Comparison of ENCODE assay signal across 22 cellular contexts in genomic region chr7:41478187-41478586, GRCh38.
DNase-seq lines count a peak whose midpoint lies in the region; ATAC-seq and TF ChIP-seq lines count a peak whose summit lies in the region.
"Had no signal": no experiment of that assay in that cellular context is flagged by ENCODE, and none has a peak within 500 bp of the region (broad histone marks: within the 10 kb centered on the region; RNA-seq: fewer than 3 reads in every experiment).

No MANE protein-coding gene starts in this region.

- H3K4me3 ChIP-seq in neutrophil (ENCODE audit: low read depth in 1 of 2, low read length in 1 of 2) = peak overlapping the region in 1 of 2 experiments; percentile 6
- H3K4me3 ChIP-seq: GM23338, heart left ventricle, PC-9, right atrium auricular region, suprapubic skin, vagina had no signal

- H3K4me1 ChIP-seq in neutrophil (ENCODE audit: control insufficient read depth in 1 of 2, insufficient read depth in 1 of 2, low read depth in 1 of 2, low read length in 1 of 2) = peaks cover 36 to 43% of the 10 kb centered on the region in 2 experiments
- H3K4me1 ChIP-seq: suprapubic skin, vagina had no signal

- peak overlapping the region; percentile 75 for H3K27ac ChIP-seq in neutrophil
- H3K27ac ChIP-seq: PC-9, suprapubic skin, vagina had no signal

- H3K9me3 ChIP-seq in neutrophil = no peaks in the 10 kb centered on the region

- DNase-seq in SIG-M5 treated with dmso at 0.1 percent for 504 hours (lab: John Stamatoyannopoulos, UW; ENCODE audit: unreplicated experiment) (peak; percentile 9), SIG-M5 (lab: John Stamatoyannopoulos, UW) (no peak), amniotic epithelial cell (ENCODE audit: low read depth) (peak; percentile 17), AML-193 (lab: John Stamatoyannopoulos, UW) (no peak), erythroblast (lab: John Stamatoyannopoulos, UW) (no peak), Ammon's horn (ENCODE audit: low spot score) (no peak)
- DNase-seq: activated effector memory CD4-positive, alpha-beta T cell treated with Interleukin-2 at 50 U/mL for 16 hours; CD4-positive, alpha-beta memory T cell; cerebellar nuclear complex; DMS153; effector memory CD4-positive, alpha-beta T cell; heart left ventricle; NCI-H1436; NCI-H2171; PC-9; T1000 had no signal

- no peak for TF ChIP-seq POLR2A in erythroblast (IDR thresholded peaks at IDR 0.05; ENCODE audit: low read length)

- no peaks in the 10 kb centered on the region for H3K27me3 ChIP-seq in neutrophil
- H3K27me3 ChIP-seq: heart left ventricle, right atrium auricular region, suprapubic skin, vagina had no signal

- ATAC-seq in HG03520 (IDR thresholded peaks at IDR 0.05; ENCODE audit: unreplicated experiment) = peak; percentile 39
- ATAC-seq: GM23338, heart left ventricle had no signal

- no peaks in the 10 kb centered on the region for H3K36me3 ChIP-seq in neutrophil
- H3K36me3 ChIP-seq: heart left ventricle, right atrium auricular region, suprapubic skin, vagina had no signal

- TF ChIP-seq CTCF in neutrophil (IDR thresholded peaks at IDR 0.05) = no peak

Comparison
In these comparisons a context has a peak if more than half of its experiments do, and no peak if none do; other contexts are left out.
1. DNase-seq: peak in SIG-M5 treated with dmso at 0.1 percent for 504 hours (single experiment) and amniotic epithelial cell (single experiment); none in SIG-M5 (single experiment), AML-193 (0 of 2), erythroblast (0 of 2) and Ammon's horn (single experiment).